ENCODE assay signal across 1 cellular context in genomic region chr11:34266987-34267386, GRCh38.
TF ChIP-seq lines count a peak whose summit lies in the region.

No MANE protein-coding gene starts in this region.

TF ChIP-seq in HepG2, 621 proteins besides CTCF, POLR2A, EP300 and RAD21 (continued from another document and continues in another):
- TF ChIP-seq TERF1 (CRISPR knock-in tag; IDR thresholded peaks at IDR 0.05) = no peak
- TF ChIP-seq PATZ1 (CRISPR knock-in tag; IDR thresholded peaks at IDR 0.05) = peak; percentile 27; the same call in 1 of the 2 replicates
- no peak for TF ChIP-seq ZBTB40 (IDR thresholded peaks at IDR 0.05)
- peak; percentile 91 for TF ChIP-seq ZBTB40 (CRISPR knock-in tag; IDR thresholded peaks at IDR 0.05)
- no peak for TF ChIP-seq ZNF569 (CRISPR knock-in tag; IDR thresholded peaks at IDR 0.05; ENCODE audit: borderline replicate concordance)
- TF ChIP-seq U2AF2 (IDR thresholded peaks at IDR 0.05; ENCODE audit: low read depth, low read length) = no peak
- TF ChIP-seq ERF (CRISPR knock-in tag; IDR thresholded peaks at IDR 0.05) = no peak
- no peak for TF ChIP-seq ZNF724P (CRISPR knock-in tag; IDR thresholded peaks at IDR 0.05; ENCODE audit: borderline replicate concordance)
- no peak for TF ChIP-seq ETS1 (CRISPR knock-in tag; IDR thresholded peaks at IDR 0.05)
- no peak for TF ChIP-seq DNMT3B (CRISPR knock-in tag; conservative IDR thresholded peaks at IDR 0.05)
- peak; percentile 73 for TF ChIP-seq ZNF687 (CRISPR knock-in tag; IDR thresholded peaks at IDR 0.05)
- no peak for TF ChIP-seq ZSCAN22 (CRISPR knock-in tag; IDR thresholded peaks at IDR 0.05)
- TF ChIP-seq ZNF317 (CRISPR knock-in tag; IDR thresholded peaks at IDR 0.05) = no peak
- no peak for TF ChIP-seq PHF21A (CRISPR knock-in tag; IDR thresholded peaks at IDR 0.05)
- peak; percentile 58 for TF ChIP-seq MAX (IDR thresholded peaks at IDR 0.05)
- no peak for TF ChIP-seq ZFP36 (IDR thresholded peaks at IDR 0.05; ENCODE audit: borderline replicate concordance, low read depth, low read length, partially characterized antibody)
- no peak for TF ChIP-seq REPIN1 (CRISPR knock-in tag; IDR thresholded peaks at IDR 0.05; ENCODE audit: borderline replicate concordance, low read depth)
- peak; percentile 21; the same call in 1 of the 2 replicates for TF ChIP-seq SOX5 (CRISPR knock-in tag; IDR thresholded peaks at IDR 0.05; ENCODE audit: borderline replicate concordance)
- no peak for TF ChIP-seq MYNN (CRISPR knock-in tag; IDR thresholded peaks at IDR 0.05; ENCODE audit: low read depth)
- TF ChIP-seq MLX (CRISPR knock-in tag; IDR thresholded peaks at IDR 0.05) = 0 out of 2 replicates have a peak, but pooled peaks have one; percentile 25
- TF ChIP-seq, protein P1, sequence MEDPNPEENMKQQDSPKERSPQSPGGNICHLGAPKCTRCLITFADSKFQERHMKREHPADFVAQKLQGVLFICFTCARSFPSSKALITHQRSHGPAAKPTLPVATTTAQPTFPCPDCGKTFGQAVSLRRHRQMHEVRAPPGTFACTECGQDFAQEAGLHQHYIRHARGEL (CRISPR knock-in tag; IDR thresholded peaks at IDR 0.05) = no peak
- TF ChIP-seq, protein P2, sequence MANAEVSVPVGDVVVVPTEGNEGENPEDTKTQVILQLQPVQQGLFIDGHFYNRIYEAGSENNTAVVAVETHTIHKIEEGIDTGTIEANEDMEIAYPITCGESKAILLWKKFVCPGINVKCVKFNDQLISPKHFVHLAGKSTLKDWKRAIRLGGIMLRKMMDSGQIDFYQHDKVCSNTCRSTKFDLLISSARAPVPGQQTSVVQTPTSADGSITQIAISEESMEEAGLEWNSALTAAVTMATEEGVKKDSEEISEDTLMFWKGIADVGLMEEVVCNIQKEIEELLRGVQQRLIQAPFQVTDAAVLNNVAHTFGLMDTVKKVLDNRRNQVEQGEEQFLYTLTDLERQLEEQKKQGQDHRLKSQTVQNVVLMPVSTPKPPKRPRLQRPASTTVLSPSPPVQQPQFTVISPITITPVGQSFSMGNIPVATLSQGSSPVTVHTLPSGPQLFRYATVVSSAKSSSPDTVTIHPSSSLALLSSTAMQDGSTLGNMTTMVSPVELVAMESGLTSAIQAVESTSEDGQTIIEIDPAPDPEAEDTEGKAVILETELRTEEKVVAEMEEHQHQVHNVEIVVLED (CRISPR knock-in tag; IDR thresholded peaks at IDR 0.05; ENCODE audit: borderline replicate concordance) = no peak
- TF ChIP-seq, protein P3, sequence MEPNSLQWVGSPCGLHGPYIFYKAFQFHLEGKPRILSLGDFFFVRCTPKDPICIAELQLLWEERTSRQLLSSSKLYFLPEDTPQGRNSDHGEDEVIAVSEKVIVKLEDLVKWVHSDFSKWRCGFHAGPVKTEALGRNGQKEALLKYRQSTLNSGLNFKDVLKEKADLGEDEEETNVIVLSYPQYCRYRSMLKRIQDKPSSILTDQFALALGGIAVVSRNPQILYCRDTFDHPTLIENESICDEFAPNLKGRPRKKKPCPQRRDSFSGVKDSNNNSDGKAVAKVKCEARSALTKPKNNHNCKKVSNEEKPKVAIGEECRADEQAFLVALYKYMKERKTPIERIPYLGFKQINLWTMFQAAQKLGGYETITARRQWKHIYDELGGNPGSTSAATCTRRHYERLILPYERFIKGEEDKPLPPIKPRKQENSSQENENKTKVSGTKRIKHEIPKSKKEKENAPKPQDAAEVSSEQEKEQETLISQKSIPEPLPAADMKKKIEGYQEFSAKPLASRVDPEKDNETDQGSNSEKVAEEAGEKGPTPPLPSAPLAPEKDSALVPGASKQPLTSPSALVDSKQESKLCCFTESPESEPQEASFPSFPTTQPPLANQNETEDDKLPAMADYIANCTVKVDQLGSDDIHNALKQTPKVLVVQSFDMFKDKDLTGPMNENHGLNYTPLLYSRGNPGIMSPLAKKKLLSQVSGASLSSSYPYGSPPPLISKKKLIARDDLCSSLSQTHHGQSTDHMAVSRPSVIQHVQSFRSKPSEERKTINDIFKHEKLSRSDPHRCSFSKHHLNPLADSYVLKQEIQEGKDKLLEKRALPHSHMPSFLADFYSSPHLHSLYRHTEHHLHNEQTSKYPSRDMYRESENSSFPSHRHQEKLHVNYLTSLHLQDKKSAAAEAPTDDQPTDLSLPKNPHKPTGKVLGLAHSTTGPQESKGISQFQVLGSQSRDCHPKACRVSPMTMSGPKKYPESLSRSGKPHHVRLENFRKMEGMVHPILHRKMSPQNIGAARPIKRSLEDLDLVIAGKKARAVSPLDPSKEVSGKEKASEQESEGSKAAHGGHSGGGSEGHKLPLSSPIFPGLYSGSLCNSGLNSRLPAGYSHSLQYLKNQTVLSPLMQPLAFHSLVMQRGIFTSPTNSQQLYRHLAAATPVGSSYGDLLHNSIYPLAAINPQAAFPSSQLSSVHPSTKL (CRISPR knock-in tag; IDR thresholded peaks at IDR 0.05) = 0 out of 2 replicates have a peak, but pooled peaks have one; percentile 26
- peak; percentile 23 for TF ChIP-seq ASH2L (IDR thresholded peaks at IDR 0.05; ENCODE audit: insufficient read length, low read depth, low read length)
- TF ChIP-seq ZBTB38 (CRISPR knock-in tag; IDR thresholded peaks at IDR 0.05) = peak; percentile 74; the same call in 1 of the 2 replicates
- peak; percentile 36 for TF ChIP-seq TEAD3 (CRISPR knock-in tag; optimal IDR thresholded peaks at IDR 0.05; ENCODE audit: borderline replicate concordance)
- peak; percentile 30; the same call in 1 of the 2 replicates for TF ChIP-seq ZNF777 (CRISPR knock-in tag; IDR thresholded peaks at IDR 0.05)
- no peak for TF ChIP-seq ZFAT (CRISPR knock-in tag; conservative IDR thresholded peaks at IDR 0.05)
- TF ChIP-seq RXRB (CRISPR knock-in tag; IDR thresholded peaks at IDR 0.05; ENCODE audit: borderline replicate concordance) = peak; percentile 23; the same call in 1 of the 2 replicates
